ENCODE assay signal across 11 cellular contexts in genomic region chr6:22236626-22237414, GRCh38.
DNase-seq lines count a peak whose midpoint lies in the region; ATAC-seq, FAIRE-seq and TF ChIP-seq lines count a peak whose summit lies in the region.
"Had no signal": no experiment of that assay in that cellular context is flagged by ENCODE, and none has a peak within 500 bp of the region (broad histone marks: within the 10 kb centered on the region; RNA-seq: fewer than 3 reads in every experiment).

No MANE protein-coding gene starts in this region.

- H3K27me3 ChIP-seq in SJSA1 (replicated peaks) = no peaks in the 10 kb centered on the region
- H3K27me3 ChIP-seq: sigmoid colon had no signal

- H3K4me3 ChIP-seq in HEK293 (ENCODE audit: low read depth, low read length) (no peak overlapping the region; the same call in 1 of the 2 replicates), SJSA1 (no peak overlapping the region), fibroblast of villous mesenchyme (ENCODE audit: low read depth, low read length) (no peak overlapping the region)
- H3K4me3 ChIP-seq: sigmoid colon had no signal

- CTCF ChIA-PET in HEK293 (lab: Yijun Ruan, JAX) = no interaction called here

- H3K27ac ChIP-seq in HEK293 (ENCODE audit: extremely low read depth, low read depth, low read length) = no peak overlapping the region
- peak overlapping the region; percentile 7; the same call in 1 of the 2 replicates for H3K27ac ChIP-seq in SJSA1
- H3K27ac ChIP-seq: sigmoid colon had no signal

- DNase-seq in SJSA1 (ENCODE audit: low read depth in 1 of 2, low spot score in 2 of 2) (peak; percentile 72 to 77), fibroblast of villous mesenchyme (ENCODE audit: low read depth) (peak; percentile 47), urothelium cell line (ENCODE audit: low spot score) (peak; percentile 75), HT-29 (ENCODE audit: low spot score) (no peak), NCI-H2081 treated with DMSO at 0.1 percent for 48 hours (lab: John Stamatoyannopoulos, UW) (no peak)
- DNase-seq: aorta, midbrain, NCI-H510A, sigmoid colon had no signal

- H3K4me1 ChIP-seq in HEK293 (ENCODE audit: control insufficient read depth, insufficient read depth, low read length) (no peaks in the 10 kb centered on the region; the same call in 1 of the 2 replicates), SJSA1 (replicated peaks) (peaks cover 26% of the 10 kb centered on the region)
- H3K4me1 ChIP-seq: sigmoid colon had no signal

- ATAC-seq in GM18867 (IDR thresholded peaks at IDR 0.05; ENCODE audit: unreplicated experiment) = no peak

- TF ChIP-seq CTCF in HEK293 (tag by site-specific recombination; IDR thresholded peaks at IDR 0.05) (no peak), fibroblast of villous mesenchyme (IDR thresholded peaks at IDR 0.05; ENCODE audit: insufficient read depth, low read depth, low read length) (no peak)

- H3K36me3 ChIP-seq in HEK293 (ENCODE audit: control insufficient read depth in 2 of 2, insufficient read depth in 1 of 2, low read length in 2 of 2) (no peaks in the 10 kb centered on the region), SJSA1 (no peaks in the 10 kb centered on the region)
- H3K36me3 ChIP-seq: sigmoid colon had no signal

- H3K9me3 ChIP-seq in HEK293 (ENCODE audit: control insufficient read depth, insufficient read depth, low read depth, low read length) (no peaks in the 10 kb centered on the region), SJSA1 (replicated peaks) (no peaks in the 10 kb centered on the region)
- H3K9me3 ChIP-seq: sigmoid colon had no signal

- POLR2A ChIA-PET in HEK293 (lab: Yijun Ruan, JAX) = interaction anchor here (1.0 kb wide), 1 partner anchor 283 kb away, joined by 3 read pairs; no protein-coding TSS in a partner anchor

- peak; percentile 65 for FAIRE-seq in urothelium cell line (lab: Jason Lieb, UNC)

TF ChIP-seq in HEK293, 187 proteins besides CTCF, POLR2A, EP300 and RAD21:
- TF ChIP-seq ZNF473 (tag by site-specific recombination; IDR thresholded peaks at IDR 0.05) = no peak
- peak; percentile 24 for TF ChIP-seq ZNF529 (tag by site-specific recombination; IDR thresholded peaks at IDR 0.05; ENCODE audit: insufficient replicate concordance)

Comparison
In these comparisons a context has a peak if more than half of its experiments do, and no peak if none do; other contexts are left out.
1. DNase-seq: peak in SJSA1 (2 of 2), fibroblast of villous mesenchyme (single experiment) and urothelium cell line (single experiment); none in HT-29 (single experiment) and NCI-H2081 treated with DMSO at 0.1 percent for 48 hours (single experiment).